21 cellular contexts compared by ENCODE assay signal in genomic region chr18:56967032-56967431, GRCh38.
DNase-seq lines count a peak whose midpoint lies in the region; ATAC-seq, FAIRE-seq and TF ChIP-seq lines count a peak whose summit lies in the region.
"Had no signal": no experiment of that assay in that cellular context is flagged by ENCODE, and none has a peak within 500 bp of the region (broad histone marks: within the 10 kb centered on the region; RNA-seq: fewer than 3 reads in every experiment).

No MANE protein-coding gene starts in this region.

- H2BK15ac ChIP-seq in mesendoderm (replicated peaks; ENCODE audit: low read depth): no peak overlapping the region

- no peak overlapping the region for H3K23ac ChIP-seq in mesendoderm (ENCODE audit: low read length)

- no peak overlapping the region for H3K27ac Mint-ChIP-seq in endodermal cell
- H3K27ac Mint-ChIP-seq: CD4-positive, alpha-beta memory T cell; IgD-negative memory B cell had no signal

- H3K9me3 ChIP-seq in PC-3 (ENCODE audit: low read length) (no peaks in the 10 kb centered on the region), endodermal cell (ENCODE audit: control insufficient read depth, low read length) (no peaks in the 10 kb centered on the region)
- H3K9me3 ChIP-seq: A549, HAP-1 had no signal

- WGBS in endodermal cell (ENCODE audit: insufficient coverage in 1 of 2, insufficient read length in 1 of 2), 2 experiments: 65 to 100% methylated on average over 1 to 3 of the region's 3 CpGs
- WGBS in mesendoderm (ENCODE audit: extremely low coverage, insufficient coverage, low lambda C conversion rate): no CpG with 5 or more reads among the region's 3 CpGs

- no peak overlapping the region for H3K4me3 Mint-ChIP-seq in endodermal cell
- H3K4me3 Mint-ChIP-seq: IgD-negative memory B cell had no signal

- no peak overlapping the region for H3K27ac ChIP-seq in PC-3 (ENCODE audit: low read length)
- no peak overlapping the region for H3K27ac ChIP-seq in endodermal cell (ENCODE audit: low read depth, low read length)
- H3K27ac ChIP-seq in mesendoderm (ENCODE audit: low read depth, low read length): no peak overlapping the region
- H3K27ac ChIP-seq: 22Rv1, A549, C4-2B had no signal

- H4K20me1 ChIP-seq in PC-3 (ENCODE audit: low read length): no peaks in the 10 kb centered on the region

- no peak overlapping the region for H2AFZ ChIP-seq in PC-3 (ENCODE audit: low read length)

- intact Hi-C loops in PC-3 (cut with micrococcal nuclease): no loop called here

- H3K4ac ChIP-seq in mesendoderm (ENCODE audit: low read depth, low read length): no peak overlapping the region

- H3K9ac ChIP-seq in PC-3 (ENCODE audit: low read length): no peak overlapping the region
- no peak overlapping the region for H3K9ac ChIP-seq in endodermal cell (ENCODE audit: extremely low read depth, low read length, poor library complexity, severe bottlenecking)
- no peak overlapping the region for H3K9ac ChIP-seq in mesendoderm (ENCODE audit: low read length)

- H3K79me2 ChIP-seq in PC-3 (ENCODE audit: low read length) (no peaks in the 10 kb centered on the region), mesendoderm (ENCODE audit: control insufficient read depth, insufficient read depth, low read length) (no peaks in the 10 kb centered on the region)

- no peak overlapping the region for H3K18ac ChIP-seq in mesendoderm (ENCODE audit: low read length)

- no peaks in the 10 kb centered on the region for H3K9me2 ChIP-seq in PC-3 (replicated peaks; ENCODE audit: low read length)

- no peak overlapping the region for H4K8ac ChIP-seq in mesendoderm (ENCODE audit: low read depth, low read length)

- ATAC-seq in PC-3: peak; percentile 18; the same call in 1 of the 2 replicates
- ATAC-seq: A549, HepG2 had no signal

- no peaks in the 10 kb centered on the region for H3K36me3 Mint-ChIP-seq in endodermal cell (ENCODE audit: low read depth)

- H3K4me3 ChIP-seq in PC-3 (ENCODE audit: low read length) (no peak overlapping the region), endodermal cell (ENCODE audit: low read length) (no peak overlapping the region), mesendoderm (ENCODE audit: low read length) (no peak overlapping the region)
- H3K4me3 ChIP-seq: A549, HAP-1 had no signal

- H3K56ac ChIP-seq in mesendoderm (ENCODE audit: low read length): no peak overlapping the region

- CTCF ChIA-PET in PC-3 (lab: Charles Lee): no interaction called here

- no TSS peak for BruUV-seq in PC-3 (replicated peaks; lab: Mats Ljungman, UMichigan)

- H3K27me3 ChIP-seq in PC-3 (ENCODE audit: low read length) (no peaks in the 10 kb centered on the region), endodermal cell (ENCODE audit: control insufficient read depth, insufficient read depth, low read length, poor library complexity, severe bottlenecking) (no peaks in the 10 kb centered on the region), mesendoderm (ENCODE audit: insufficient read depth, low read length, poor library complexity) (no peaks in the 10 kb centered on the region)

- POLR2A ChIA-PET in PC-3 (lab: Charles Lee; ENCODE audit: unreplicated experiment): no interaction called here

- H3K79me1 ChIP-seq in mesendoderm (ENCODE audit: low read length): no peaks in the 10 kb centered on the region

- no peak overlapping the region for H2BK120ac ChIP-seq in mesendoderm (ENCODE audit: low read depth, low read length)

- H3K4me1 Mint-ChIP-seq in endodermal cell: peaks cover 8% of the 10 kb centered on the region
- H3K4me1 Mint-ChIP-seq: IgD-negative memory B cell had no signal

- H3K9me3 Mint-ChIP-seq in endodermal cell: no peaks in the 10 kb centered on the region
- H3K9me3 Mint-ChIP-seq: CD4-positive, alpha-beta memory T cell; IgD-negative memory B cell had no signal

- H2BK5ac ChIP-seq in mesendoderm (ENCODE audit: low read length): no peak overlapping the region

- no peak for TF ChIP-seq POLR2A in GM12892 (IDR thresholded peaks at IDR 0.05; ENCODE audit: low read depth, low read length)

- FAIRE-seq in GM12892 (lab: Jason Lieb, UNC): no peak
- FAIRE-seq: A549, G401.6, GM12891, GM18507, H1, HepG2 had no signal

- TF ChIP-seq CTCF in PC-3 (conservative IDR thresholded peaks at IDR 0.05; ENCODE audit: low read depth, low read length): no peak
- TF ChIP-seq CTCF in endodermal cell (conservative IDR thresholded peaks at IDR 0.05): no peak

- H3K4me2 ChIP-seq in PC-3 (ENCODE audit: low read length): no peak overlapping the region
- H3K4me2 ChIP-seq in mesendoderm (ENCODE audit: low read length): no peak overlapping the region
- H3K4me2 ChIP-seq: A549 had no signal

- H3K36me3 ChIP-seq in PC-3 (ENCODE audit: low read depth, low read length): no peaks in the 10 kb centered on the region
- no peaks in the 10 kb centered on the region for H3K36me3 ChIP-seq in endodermal cell (ENCODE audit: control insufficient read depth, insufficient read depth, low read length)
- H3K36me3 ChIP-seq in mesendoderm (ENCODE audit: control insufficient read depth, insufficient read depth, low read length): no peaks in the 10 kb centered on the region
- H3K36me3 ChIP-seq: HAP-1 had no signal

- H3F3A ChIP-seq in PC-3 (ENCODE audit: low read length, unreplicated experiment): no peaks in the 10 kb centered on the region

- H2AK5ac ChIP-seq in mesendoderm (ENCODE audit: low read length): no peak overlapping the region

- no peaks in the 10 kb centered on the region for H3K4me1 ChIP-seq in PC-3 (ENCODE audit: insufficient read depth, low read length)
- H3K4me1 ChIP-seq in endodermal cell (ENCODE audit: control insufficient read depth, insufficient read depth, low read length): no peaks in the 10 kb centered on the region
- no peaks in the 10 kb centered on the region for H3K4me1 ChIP-seq in mesendoderm (ENCODE audit: control insufficient read depth, low read depth, low read length)
- H3K4me1 ChIP-seq: A549, HAP-1 had no signal

- no peak overlapping the region for H4K5ac ChIP-seq in mesendoderm (ENCODE audit: low read length)

- no peaks in the 10 kb centered on the region for H3K27me3 Mint-ChIP-seq in endodermal cell (ENCODE audit: insufficient read depth)
- H3K27me3 Mint-ChIP-seq: CD4-positive, alpha-beta memory T cell; IgD-negative memory B cell had no signal

- peak; percentile 68 for DNase-seq in ELF-1 (ENCODE audit: low read depth, low spot score)
- no peak for DNase-seq in PC-3
- peak; percentile 59 for DNase-seq in endodermal cell
- DNase-seq in mesendoderm: peak; percentile 71
- DNase-seq in GM12892 (ENCODE audit: insufficient read length): no peak
- DNase-seq in DMS53 (lab: John Stamatoyannopoulos, UW): no peak
- DNase-seq in NCI-H446 treated with DMSO at 0.1 percent for 48 hours (lab: John Stamatoyannopoulos, UW): no peak
- DNase-seq: AML-193; CD4-positive, alpha-beta memory T cell; DND-41; EL had no signal

Comparison
In these comparisons a context has a peak if more than half of its experiments do, and no peak if none do; other contexts are left out.
1. DNase-seq: peak in ELF-1 (single experiment), endodermal cell (single experiment) and mesendoderm (single experiment); none in PC-3 (single experiment), GM12892 (single experiment), DMS53 (single experiment) and NCI-H446 treated with DMSO at 0.1 percent for 48 hours (single experiment).